14 cellular contexts compared by ENCODE assay signal in the genomic region with DNA sequence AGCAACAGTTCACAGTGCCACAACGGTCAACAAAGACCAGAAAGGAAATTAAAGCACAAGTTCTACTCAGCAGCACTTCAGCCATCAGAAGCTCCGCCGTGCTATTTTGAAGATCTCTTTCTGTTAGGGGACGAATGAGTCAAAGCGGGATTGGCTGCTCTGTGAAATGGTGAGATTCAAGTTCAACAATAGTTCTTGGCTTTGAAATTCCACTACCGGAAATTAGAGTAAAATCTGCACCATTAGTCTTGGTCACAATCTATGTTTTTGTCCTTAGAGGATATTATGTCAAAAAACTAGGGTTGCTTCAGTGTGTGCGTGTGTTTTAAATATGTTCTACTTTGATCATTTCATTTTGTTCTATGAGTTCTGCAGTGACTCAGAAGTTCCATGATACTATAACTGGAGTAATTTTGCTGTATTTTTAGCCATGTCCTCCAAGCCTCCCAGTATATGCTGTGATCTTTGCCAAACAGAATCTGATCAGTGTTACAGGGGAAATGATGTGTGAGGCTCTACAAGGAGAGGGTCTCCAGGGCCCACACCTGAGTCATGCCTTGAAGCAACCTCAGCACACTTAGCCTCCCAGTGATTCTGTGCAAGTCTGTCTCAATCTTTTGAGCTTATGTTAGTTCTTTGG. TPM values are rescaled to one million over a fixed set of nuclear protein-coding genes. Genes with fewer than 3 reads are reported as not detected.
A peak's percentile ranks its signal among the peaks of the same experiment; 100 is the strongest.
DNase-seq lines count a peak whose midpoint lies in the region; ATAC-seq and TF ChIP-seq lines count a peak whose summit lies in the region.
"Had no signal": no experiment of that assay in that cellular context is flagged by ENCODE, and none has a peak within 500 bp of the region (broad histone marks: within the 10 kb centered on the region; RNA-seq: fewer than 3 reads in every experiment).

No MANE protein-coding gene starts in this region.

- peak overlapping the region; percentile 47 to 75 for H3K27ac ChIP-seq in left lung
- H3K27ac ChIP-seq in foreskin keratinocyte: no peak overlapping the region
- H3K27ac ChIP-seq: C4-2B had no signal

- DNase-seq in AG10803 (ENCODE audit: low read depth): peak; percentile 14
- DNase-seq in left lung: no peak
- DNase-seq in activated naive CD4-positive, alpha-beta T cell treated with Interleukin-2 at 50 U/mL for 16 hours: no peak
- no peak for DNase-seq in SW480 (ENCODE audit: low spot score)
- no peak for DNase-seq in NCI-H2107 (lab: John Stamatoyannopoulos, UW)
- DNase-seq in foreskin keratinocyte: no peak
- DNase-seq: activated CD4-positive, alpha-beta T cell treated with anti-CD3 and anti-CD28 coated beads for 48 hours; HCEC 1CT; stimulated activated naive B cell treated with anti-CD40 and anti-IgM and Interleukin-4, amounts not matched to agents 10 μg/mL and 1 μg/mL and 100 μg/mL, for 72 hours had no signal

- H3K4me3 ChIP-seq in AG10803 (ENCODE audit: low read length) (no peak overlapping the region), left lung (no peak overlapping the region)
- H3K4me3 ChIP-seq: smooth muscle cell had no signal

- peak overlapping the region; percentile 54 for H3K4me3 Mint-ChIP-seq in activated T-helper 17 cell treated with anti-CD3 and anti-CD28 coated beads, Interleukin-2, amount 50 U/mL, for 72 hours

- peaks cover 6% of the 10 kb centered on the region for H3K4me1 Mint-ChIP-seq in activated T-helper 17 cell treated with anti-CD3 and anti-CD28 coated beads, Interleukin-2, amount 50 U/mL, for 72 hours

- peaks cover 24% of the 10 kb centered on the region for H3K27me3 Mint-ChIP-seq in activated T-helper 17 cell treated with anti-CD3 and anti-CD28 coated beads, Interleukin-2, amount 50 U/mL, for 72 hours

- intact Hi-C loops in left lung (cut with DNase I): no loop called here

- peak overlapping the region; percentile 60 for H3K27ac Mint-ChIP-seq in activated T-helper 17 cell treated with anti-CD3 and anti-CD28 coated beads, Interleukin-2, amount 50 U/mL, for 72 hours
- H3K27ac Mint-ChIP-seq: stimulated activated naive B cell treated with anti-CD40 and anti-IgM and Interleukin-4, amounts not matched to agents 10 μg/mL and 1 μg/mL and 100 μg/mL, for 72 hours had no signal

- TF ChIP-seq CTCF in AG10803 (conservative IDR thresholded peaks at IDR 0.05; ENCODE audit: low read length) (no peak), left lung (IDR thresholded peaks at IDR 0.05) (no peak), foreskin keratinocyte (conservative IDR thresholded peaks at IDR 0.05) (no peak)

- H3K36me3 ChIP-seq in left lung: peaks cover 0 to 12% of the 10 kb centered on the region in 2 donors

- H3K9me3 Mint-ChIP-seq in activated T-helper 17 cell treated with anti-CD3 and anti-CD28 coated beads, Interleukin-2, amount 50 U/mL, for 72 hours: no peaks in the 10 kb centered on the region
- H3K9me3 Mint-ChIP-seq: stimulated activated naive B cell treated with anti-CD40 and anti-IgM and Interleukin-4, amounts not matched to agents 10 μg/mL and 1 μg/mL and 100 μg/mL, for 72 hours had no signal

- H3K36me3 Mint-ChIP-seq in activated T-helper 17 cell treated with anti-CD3 and anti-CD28 coated beads, Interleukin-2, amount 50 U/mL, for 72 hours (ENCODE audit: low read depth): no peaks in the 10 kb centered on the region
- H3K36me3 Mint-ChIP-seq: stimulated activated naive B cell treated with anti-CD40 and anti-IgM and Interleukin-4, amounts not matched to agents 10 μg/mL and 1 μg/mL and 100 μg/mL, for 72 hours had no signal

- peak; percentile 54 for ATAC-seq in GM19372 (IDR thresholded peaks at IDR 0.05; ENCODE audit: low read depth, unreplicated experiment)
- peak; percentile 79 for ATAC-seq in activated T-helper 17 cell treated with anti-CD3 and anti-CD28 coated beads, Interleukin-2, amount 50 U/mL, for 72 hours (replicated peaks)
- no peak for ATAC-seq in left lung
- ATAC-seq in foreskin keratinocyte: no peak
- ATAC-seq: stimulated activated naive B cell treated with anti-CD40 and anti-IgM and Interleukin-4, amounts not matched to agents 10 μg/mL and 1 μg/mL and 100 μg/mL, for 72 hours had no signal

- H3K9me3 ChIP-seq in left lung: no peaks in the 10 kb centered on the region

- H3K27me3 ChIP-seq in left lung: no peaks in the 10 kb centered on the region
- H3K27me3 ChIP-seq in foreskin keratinocyte: no peaks in the 10 kb centered on the region

- no peaks in the 10 kb centered on the region for H3K4me1 ChIP-seq in left lung
- no peaks in the 10 kb centered on the region for H3K4me1 ChIP-seq in foreskin keratinocyte

RNA-seq across cellular contexts. Expression of a gene that starts 22.6 kb away (rescaled TPM):
- not detected for total RNA-seq in activated T-helper 17 cell treated with anti-CD3 and anti-CD28 coated beads, Interleukin-2, amount 50 U/mL, for 72 hours
- total RNA-seq in left lung: not detected
- total RNA-seq in foreskin keratinocyte: not detected in 2 replicates
- polyA plus RNA-seq in foreskin keratinocyte: not detected in 2 replicates
- total RNA-seq: HT-29, smooth muscle cell had no signal
- polyA plus RNA-seq: smooth muscle cell had no signal

Comparison
In these comparisons a context has a peak if more than half of its experiments do, and no peak if none do; other contexts are left out.
1. ATAC-seq: peak in GM19372 (single experiment) and activated T-helper 17 cell treated with anti-CD3 and anti-CD28 coated beads, Interleukin-2, amount 50 U/mL, for 72 hours (single experiment); none in left lung (single experiment) and foreskin keratinocyte (single experiment).